1 cellular context compared by ENCODE assay signal in genomic region chr3:193805448-193805847, GRCh38.
TF ChIP-seq lines count a peak whose summit lies in the region.

No MANE protein-coding gene starts in this region.

TF ChIP-seq in HepG2, 621 proteins besides CTCF, POLR2A, EP300 and RAD21 (continued from another document and continues in another):
- TF ChIP-seq, protein P1, sequence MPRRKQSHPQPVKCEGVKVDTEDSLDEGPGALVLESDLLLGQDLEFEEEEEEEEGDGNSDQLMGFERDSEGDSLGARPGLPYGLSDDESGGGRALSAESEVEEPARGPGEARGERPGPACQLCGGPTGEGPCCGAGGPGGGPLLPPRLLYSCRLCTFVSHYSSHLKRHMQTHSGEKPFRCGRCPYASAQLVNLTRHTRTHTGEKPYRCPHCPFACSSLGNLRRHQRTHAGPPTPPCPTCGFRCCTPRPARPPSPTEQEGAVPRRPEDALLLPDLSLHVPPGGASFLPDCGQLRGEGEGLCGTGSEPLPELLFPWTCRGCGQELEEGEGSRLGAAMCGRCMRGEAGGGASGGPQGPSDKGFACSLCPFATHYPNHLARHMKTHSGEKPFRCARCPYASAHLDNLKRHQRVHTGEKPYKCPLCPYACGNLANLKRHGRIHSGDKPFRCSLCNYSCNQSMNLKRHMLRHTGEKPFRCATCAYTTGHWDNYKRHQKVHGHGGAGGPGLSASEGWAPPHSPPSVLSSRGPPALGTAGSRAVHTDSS (CRISPR knock-in tag; conservative IDR thresholded peaks at IDR 0.05) = no peak
- TF ChIP-seq, protein P2, sequence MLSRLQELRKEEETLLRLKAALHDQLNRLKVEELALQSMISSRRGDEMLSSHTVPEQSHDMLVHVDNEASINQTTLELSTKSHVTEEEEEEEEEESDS (CRISPR knock-in tag; IDR thresholded peaks at IDR 0.05; ENCODE audit: borderline replicate concordance) = no peak
- TF ChIP-seq HDAC6 (IDR thresholded peaks at IDR 0.05; ENCODE audit: low read depth, low read length) (no peak), KMT2A (CRISPR knock-in tag; IDR thresholded peaks at IDR 0.05) (no peak), MXD4 (CRISPR knock-in tag; IDR thresholded peaks at IDR 0.05) (no peak), ZSCAN21 (CRISPR knock-in tag; IDR thresholded peaks at IDR 0.05; ENCODE audit: borderline replicate concordance) (no peak), FOXA3 (CRISPR knock-in tag; IDR thresholded peaks at IDR 0.05) (peak; percentile 58), KDM2A (CRISPR knock-in tag; IDR thresholded peaks at IDR 0.05; ENCODE audit: borderline replicate concordance, low read depth) (0 out of 2 replicates have a peak, but pooled peaks have one; percentile 21), HOXA7 (CRISPR knock-in tag; IDR thresholded peaks at IDR 0.05) (no peak), REST (IDR thresholded peaks at IDR 0.05; ENCODE audit: borderline replicate concordance in 1 of 2, low read depth in 1 of 2, low read length in 2 of 2) (no peak), GLMP (CRISPR knock-in tag; IDR thresholded peaks at IDR 0.05; ENCODE audit: borderline replicate concordance) (no peak), ZMYM3 (CRISPR knock-in tag; IDR thresholded peaks at IDR 0.05) (no peak), ZKSCAN1 (IDR thresholded peaks at IDR 0.05; ENCODE audit: low read length) (no peak), ZNF775 (CRISPR knock-in tag; IDR thresholded peaks at IDR 0.05; ENCODE audit: borderline replicate concordance) (no peak), HDAC1 (CRISPR knock-in tag; IDR thresholded peaks at IDR 0.05) (peak; percentile 25; the same call in 1 of the 2 replicates), RXRB (CRISPR knock-in tag; IDR thresholded peaks at IDR 0.05; ENCODE audit: borderline replicate concordance) (0 out of 2 replicates have a peak, but pooled peaks have one; percentile 12), AHDC1 (CRISPR knock-in tag; IDR thresholded peaks at IDR 0.05; ENCODE audit: borderline replicate concordance) (peak; percentile 22; the same call in 1 of the 2 replicates), ZNF772 (CRISPR knock-in tag; IDR thresholded peaks at IDR 0.05) (no peak), ZNF552 (CRISPR knock-in tag; IDR thresholded peaks at IDR 0.05; ENCODE audit: borderline replicate concordance) (no peak), FOXJ3 (CRISPR knock-in tag; IDR thresholded peaks at IDR 0.05; ENCODE audit: borderline replicate concordance) (no peak), HHEX (CRISPR knock-in tag; IDR thresholded peaks at IDR 0.05) (no peak), ZNF674 (CRISPR knock-in tag; IDR thresholded peaks at IDR 0.05; ENCODE audit: low read depth) (no peak), POGK (CRISPR knock-in tag; conservative IDR thresholded peaks at IDR 0.05) (no peak), GATAD2A (CRISPR knock-in tag; IDR thresholded peaks at IDR 0.05) (peak; percentile 21; the same call in 1 of the 2 replicates), BRCA1 (CRISPR knock-in tag; IDR thresholded peaks at IDR 0.05) (no peak), IKZF5 (CRISPR knock-in tag; IDR thresholded peaks at IDR 0.05) (no peak), ZNF460 (CRISPR knock-in tag; IDR thresholded peaks at IDR 0.05; ENCODE audit: borderline replicate concordance) (no peak), ETS1 (CRISPR knock-in tag; IDR thresholded peaks at IDR 0.05) (no peak), SCMH1 (CRISPR knock-in tag; IDR thresholded peaks at IDR 0.05; ENCODE audit: borderline replicate concordance) (no peak)
- TF ChIP-seq, protein P3, sequence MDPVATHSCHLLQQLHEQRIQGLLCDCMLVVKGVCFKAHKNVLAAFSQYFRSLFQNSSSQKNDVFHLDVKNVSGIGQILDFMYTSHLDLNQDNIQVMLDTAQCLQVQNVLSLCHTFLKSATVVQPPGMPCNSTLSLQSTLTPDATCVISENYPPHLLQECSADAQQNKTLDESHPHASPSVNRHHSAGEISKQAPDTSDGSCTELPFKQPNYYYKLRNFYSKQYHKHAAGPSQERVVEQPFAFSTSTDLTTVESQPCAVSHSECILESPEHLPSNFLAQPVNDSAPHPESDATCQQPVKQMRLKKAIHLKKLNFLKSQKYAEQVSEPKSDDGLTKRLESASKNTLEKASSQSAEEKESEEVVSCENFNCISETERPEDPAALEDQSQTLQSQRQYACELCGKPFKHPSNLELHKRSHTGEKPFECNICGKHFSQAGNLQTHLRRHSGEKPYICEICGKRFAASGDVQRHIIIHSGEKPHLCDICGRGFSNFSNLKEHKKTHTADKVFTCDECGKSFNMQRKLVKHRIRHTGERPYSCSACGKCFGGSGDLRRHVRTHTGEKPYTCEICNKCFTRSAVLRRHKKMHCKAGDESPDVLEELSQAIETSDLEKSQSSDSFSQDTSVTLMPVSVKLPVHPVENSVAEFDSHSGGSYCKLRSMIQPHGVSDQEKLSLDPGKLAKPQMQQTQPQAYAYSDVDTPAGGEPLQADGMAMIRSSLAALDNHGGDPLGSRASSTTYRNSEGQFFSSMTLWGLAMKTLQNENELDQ (CRISPR knock-in tag; IDR thresholded peaks at IDR 0.05; ENCODE audit: borderline replicate concordance) = no peak
- TF ChIP-seq, protein P4, sequence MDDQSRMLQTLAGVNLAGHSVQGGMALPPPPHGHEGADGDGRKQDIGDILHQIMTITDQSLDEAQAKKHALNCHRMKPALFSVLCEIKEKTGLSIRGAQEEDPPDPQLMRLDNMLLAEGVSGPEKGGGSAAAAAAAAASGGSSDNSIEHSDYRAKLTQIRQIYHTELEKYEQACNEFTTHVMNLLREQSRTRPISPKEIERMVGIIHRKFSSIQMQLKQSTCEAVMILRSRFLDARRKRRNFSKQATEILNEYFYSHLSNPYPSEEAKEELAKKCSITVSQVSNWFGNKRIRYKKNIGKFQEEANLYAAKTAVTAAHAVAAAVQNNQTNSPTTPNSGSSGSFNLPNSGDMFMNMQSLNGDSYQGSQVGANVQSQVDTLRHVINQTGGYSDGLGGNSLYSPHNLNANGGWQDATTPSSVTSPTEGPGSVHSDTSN (CRISPR knock-in tag; IDR thresholded peaks at IDR 0.05; ENCODE audit: borderline replicate concordance) = no peak
- TF ChIP-seq, protein P5, sequence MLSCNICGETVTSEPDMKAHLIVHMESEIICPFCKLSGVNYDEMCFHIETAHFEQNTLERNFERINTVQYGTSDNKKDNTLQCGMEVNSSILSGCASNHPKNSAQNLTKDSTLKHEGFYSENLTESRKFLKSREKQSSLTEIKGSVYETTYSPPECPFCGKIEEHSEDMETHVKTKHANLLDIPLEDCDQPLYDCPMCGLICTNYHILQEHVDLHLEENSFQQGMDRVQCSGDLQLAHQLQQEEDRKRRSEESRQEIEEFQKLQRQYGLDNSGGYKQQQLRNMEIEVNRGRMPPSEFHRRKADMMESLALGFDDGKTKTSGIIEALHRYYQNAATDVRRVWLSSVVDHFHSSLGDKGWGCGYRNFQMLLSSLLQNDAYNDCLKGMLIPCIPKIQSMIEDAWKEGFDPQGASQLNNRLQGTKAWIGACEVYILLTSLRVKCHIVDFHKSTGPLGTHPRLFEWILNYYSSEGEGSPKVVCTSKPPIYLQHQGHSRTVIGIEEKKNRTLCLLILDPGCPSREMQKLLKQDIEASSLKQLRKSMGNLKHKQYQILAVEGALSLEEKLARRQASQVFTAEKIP (CRISPR knock-in tag; IDR thresholded peaks at IDR 0.05; ENCODE audit: borderline replicate concordance) = no peak
